ENCODE assay signal across 1 cellular context in the genomic region with DNA sequence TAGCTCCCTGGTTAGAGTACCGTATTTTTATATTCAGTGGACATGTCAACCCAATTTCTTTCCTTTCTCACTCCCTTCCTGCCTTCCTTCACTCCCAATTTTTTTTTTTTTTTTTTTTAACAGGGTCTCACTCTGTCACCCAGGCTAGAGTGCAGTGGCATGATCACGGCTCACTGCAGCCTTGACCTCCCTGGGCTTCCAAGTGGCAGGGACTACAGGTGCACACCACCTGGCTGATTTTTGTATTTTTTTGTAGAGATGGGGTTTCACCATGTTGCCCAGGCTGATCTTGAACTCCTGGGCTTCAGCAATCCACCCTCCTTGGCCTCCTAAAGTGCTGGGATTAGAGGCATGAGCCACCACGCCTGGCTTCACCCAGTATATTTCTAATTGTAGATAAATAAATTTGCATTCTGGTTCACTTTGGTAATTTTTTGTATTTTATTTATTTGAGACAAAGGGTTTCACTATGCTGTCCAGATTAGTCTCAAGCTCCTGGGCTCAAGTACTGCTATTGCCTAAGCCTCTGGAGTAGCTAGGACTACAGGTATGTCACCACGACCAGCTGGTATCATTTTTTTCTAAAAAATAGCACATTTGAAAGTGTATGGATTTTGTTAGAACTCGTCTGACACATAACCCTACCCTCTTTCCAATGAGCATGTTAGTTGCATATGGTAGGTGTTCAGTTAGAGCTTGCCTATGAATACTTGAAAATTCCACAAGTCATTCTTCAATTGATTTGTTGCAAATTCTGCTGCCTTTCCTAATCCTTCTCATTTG.
TF ChIP-seq lines count a peak whose summit lies in the region.

No MANE protein-coding gene starts in this region.

TF ChIP-seq in liver, 16 proteins besides CTCF, POLR2A, EP300 and RAD21 (continued from another document):
- TF ChIP-seq, protein P1, sequence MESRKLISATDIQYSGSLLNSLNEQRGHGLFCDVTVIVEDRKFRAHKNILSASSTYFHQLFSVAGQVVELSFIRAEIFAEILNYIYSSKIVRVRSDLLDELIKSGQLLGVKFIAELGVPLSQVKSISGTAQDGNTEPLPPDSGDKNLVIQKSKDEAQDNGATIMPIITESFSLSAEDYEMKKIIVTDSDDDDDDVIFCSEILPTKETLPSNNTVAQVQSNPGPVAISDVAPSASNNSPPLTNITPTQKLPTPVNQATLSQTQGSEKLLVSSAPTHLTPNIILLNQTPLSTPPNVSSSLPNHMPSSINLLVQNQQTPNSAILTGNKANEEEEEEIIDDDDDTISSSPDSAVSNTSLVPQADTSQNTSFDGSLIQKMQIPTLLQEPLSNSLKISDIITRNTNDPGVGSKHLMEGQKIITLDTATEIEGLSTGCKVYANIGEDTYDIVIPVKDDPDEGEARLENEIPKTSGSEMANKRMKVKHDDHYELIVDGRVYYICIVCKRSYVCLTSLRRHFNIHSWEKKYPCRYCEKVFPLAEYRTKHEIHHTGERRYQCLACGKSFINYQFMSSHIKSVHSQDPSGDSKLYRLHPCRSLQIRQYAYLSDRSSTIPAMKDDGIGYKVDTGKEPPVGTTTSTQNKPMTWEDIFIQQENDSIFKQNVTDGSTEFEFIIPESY (IDR thresholded peaks at IDR 0.05): no peak
